41 cellular contexts compared by ENCODE assay signal in genomic region chr12:113386866-113387566, GRCh38. TPM values are rescaled to one million over a fixed set of nuclear protein-coding genes. Genes with fewer than 3 reads are reported as not detected.
"Had no signal": no experiment of that assay in that cellular context is flagged by ENCODE, and none has a peak within 500 bp of the region (broad histone marks: within the 10 kb centered on the region; RNA-seq: fewer than 3 reads in every experiment).

No MANE protein-coding gene starts in this region.

- H3K4me3 Mint-ChIP-seq: activated B cell treated with CpG ODN at 0.5 μM for 24 hours; activated CD4-positive, alpha-beta memory T cell treated with anti-CD3 and anti-CD28 coated beads for 36 hours; activated CD4-positive, alpha-beta T cell treated with anti-CD3 and anti-CD28 coated beads, Interleukin-2, amount 10 ng/mL, durations not matched to agents 24 days and 14 days; activated CD8-positive, alpha-beta T cell treated with anti-CD3 and anti-CD28 coated beads for 36 hours; activated naive CD4-positive, alpha-beta T cell treated with anti-CD3 and anti-CD28 coated beads for 36 hours; activated naive CD8-positive, alpha-beta T cell treated with anti-CD3 and anti-CD28 coated beads for 36 hours; activated T-cell treated with anti-CD3 and anti-CD28 coated beads, Interleukin-2, amount 50 U/mL, for 4 hours; activated T-cell treated with anti-CD3 and anti-CD28 coated beads, Interleukin-2, amount 50 U/mL, for 72 hours; activated T-helper 1 cell treated with anti-CD3 and anti-CD28 coated beads, Interleukin-12 subunit alpha, Interleukin-12 subunit beta, Interleukin-2, Interleukin-4 antibody, amounts not matched to agents 30 ng/mL and 10 ng/mL and 1 ng/mL, durations not matched to agents 14 hours and 24 hours and 36 hours; activated T-helper 17 cell treated with anti-CD3 and anti-CD28 coated beads, Interleukin-2, amount 50 U/mL, for 72 hours; central memory CD8-positive, alpha-beta T cell; T-helper 17 cell had no signal

- H3K27me3 ChIP-seq: adrenal gland, body of pancreas, brain microvascular endothelial cell, breast epithelium, cardiac muscle cell, colonic mucosa had no signal

- H3K9me3 Mint-ChIP-seq: activated B cell treated with CpG ODN at 0.5 μM for 24 hours; activated CD4-positive, alpha-beta memory T cell treated with anti-CD3 and anti-CD28 coated beads for 36 hours; activated CD4-positive, alpha-beta T cell treated with anti-CD3 and anti-CD28 coated beads, Interleukin-2, amount 10 ng/mL, durations not matched to agents 24 days and 14 days; activated CD8-positive, alpha-beta T cell treated with anti-CD3 and anti-CD28 coated beads for 36 hours; activated naive CD4-positive, alpha-beta T cell treated with anti-CD3 and anti-CD28 coated beads for 36 hours; activated naive CD4-positive, alpha-beta T cell treated with anti-CD3 and anti-CD28 coated beads, Interleukin-2, amount 50 U/mL, for 72 hours; activated naive CD8-positive, alpha-beta T cell treated with anti-CD3 and anti-CD28 coated beads for 36 hours; activated T-cell treated with anti-CD3 and anti-CD28 coated beads, Interleukin-2, amount 50 U/mL, for 4 hours; activated T-cell treated with anti-CD3 and anti-CD28 coated beads, Interleukin-2, amount 50 U/mL, for 72 hours; activated T-helper 1 cell treated with anti-CD3 and anti-CD28 coated beads, Interleukin-12 subunit alpha, Interleukin-12 subunit beta, Interleukin-2, Interleukin-4 antibody, amounts not matched to agents 30 ng/mL and 10 ng/mL and 1 ng/mL, durations not matched to agents 14 hours and 24 hours and 36 hours; activated T-helper 17 cell treated with anti-CD3 and anti-CD28 coated beads, Interleukin-2, amount 50 U/mL, for 72 hours; central memory CD8-positive, alpha-beta T cell had no signal

- FAIRE-seq: astrocyte, TTC549 had no signal

- H3K27ac ChIP-seq: body of pancreas, brain microvascular endothelial cell, breast epithelium, cardiac muscle cell, colonic mucosa, VCaP had no signal

- H3K9me3 ChIP-seq: adrenal gland, body of pancreas, breast epithelium, colonic mucosa had no signal

- H3K27ac Mint-ChIP-seq: activated B cell treated with CpG ODN at 0.5 μM for 24 hours; activated CD4-positive, alpha-beta memory T cell treated with anti-CD3 and anti-CD28 coated beads for 36 hours; activated CD4-positive, alpha-beta T cell treated with anti-CD3 and anti-CD28 coated beads, Interleukin-2, amount 10 ng/mL, durations not matched to agents 24 days and 14 days; activated CD8-positive, alpha-beta T cell treated with anti-CD3 and anti-CD28 coated beads for 36 hours; activated naive CD4-positive, alpha-beta T cell treated with anti-CD3 and anti-CD28 coated beads for 36 hours; activated naive CD4-positive, alpha-beta T cell treated with anti-CD3 and anti-CD28 coated beads, Interleukin-2, amount 50 U/mL, for 72 hours; activated naive CD8-positive, alpha-beta T cell treated with anti-CD3 and anti-CD28 coated beads for 36 hours; activated T-cell treated with anti-CD3 and anti-CD28 coated beads, Interleukin-2, amount 50 U/mL, for 72 hours; activated T-helper 1 cell treated with anti-CD3 and anti-CD28 coated beads, Interleukin-12 subunit alpha, Interleukin-12 subunit beta, Interleukin-2, Interleukin-4 antibody, amounts not matched to agents 30 ng/mL and 10 ng/mL and 1 ng/mL, durations not matched to agents 14 hours and 24 hours and 36 hours; activated T-helper 17 cell treated with anti-CD3 and anti-CD28 coated beads, Interleukin-2, amount 50 U/mL, for 72 hours had no signal

- H3K4me1 Mint-ChIP-seq: activated B cell treated with CpG ODN at 0.5 μM for 24 hours; activated CD4-positive, alpha-beta T cell treated with anti-CD3 and anti-CD28 coated beads, Interleukin-2, amount 10 ng/mL, durations not matched to agents 24 days and 14 days; activated naive CD8-positive, alpha-beta T cell treated with anti-CD3 and anti-CD28 coated beads for 36 hours; activated T-helper 17 cell treated with anti-CD3 and anti-CD28 coated beads, Interleukin-2, amount 50 U/mL, for 72 hours; central memory CD8-positive, alpha-beta T cell had no signal

- H3K4me1 ChIP-seq: adrenal gland, body of pancreas, breast epithelium, colonic mucosa had no signal

- H3K27me3 Mint-ChIP-seq: activated B cell treated with CpG ODN at 0.5 μM for 24 hours; activated CD4-positive, alpha-beta memory T cell treated with anti-CD3 and anti-CD28 coated beads for 36 hours; activated CD4-positive, alpha-beta T cell treated with anti-CD3 and anti-CD28 coated beads, Interleukin-2, amount 10 ng/mL, durations not matched to agents 24 days and 14 days; activated CD8-positive, alpha-beta T cell treated with anti-CD3 and anti-CD28 coated beads for 36 hours; activated naive CD8-positive, alpha-beta T cell treated with anti-CD3 and anti-CD28 coated beads for 36 hours; activated T-helper 17 cell treated with anti-CD3 and anti-CD28 coated beads, Interleukin-2, amount 50 U/mL, for 72 hours; central memory CD8-positive, alpha-beta T cell; T-helper 17 cell had no signal

- H3K4me3 ChIP-seq: adrenal gland, body of pancreas, breast epithelium, cardiac muscle cell, colonic mucosa had no signal

- H3K36me3 ChIP-seq: cardiac muscle cell, colonic mucosa had no signal

- DNase-seq: activated B cell treated with CpG ODN at 0.5 μM for 24 hours; activated CD4-positive, alpha-beta memory T cell treated with anti-CD3 and anti-CD28 coated beads for 36 hours; activated CD4-positive, alpha-beta T cell treated with anti-CD3 and anti-CD28 coated beads for 4 hours; activated CD4-positive, alpha-beta T cell treated with anti-CD3 and anti-CD28 coated beads, Interleukin-2, amount 10 ng/mL, durations not matched to agents 24 days and 14 days; activated CD4-positive, alpha-beta T cell treated with anti-CD3 and anti-CD28 coated beads, Interleukin-2, amount 50 U/mL, for 1 hour; activated CD4-positive, alpha-beta T cell treated with anti-CD3 and anti-CD28 coated beads, Interleukin-2, amount 50 U/mL, for 4 hours; activated CD4-positive, CD25-positive, alpha-beta regulatory T cell treated with anti-CD3 and anti-CD28 coated beads, Interleukin-2, amount 50 U/mL, for 72 hours; activated CD8-positive, alpha-beta memory T cell treated with anti-CD3 and anti-CD28 coated beads, Interleukin-2, amount 50 U/mL, for 4 hours; activated CD8-positive, alpha-beta T cell treated with anti-CD3 and anti-CD28 coated beads for 36 hours; activated effector memory CD4-positive, alpha-beta T cell treated with anti-CD3 and anti-CD28 coated beads, Interleukin-2, amount 50 U/mL, for 16 hours; activated gamma-delta T cell treated with Interleukin-2 at 50 U/mL for 16 hours; activated naive CD4-positive, alpha-beta T cell; activated naive CD4-positive, alpha-beta T cell treated with anti-CD3 and anti-CD28 coated beads for 36 hours; activated naive CD4-positive, alpha-beta T cell treated with anti-CD3 and anti-CD28 coated beads, Interleukin-2, amount 50 U/mL, for 16 hours; activated naive CD8-positive, alpha-beta T cell treated with anti-CD3 and anti-CD28 coated beads for 36 hours; activated T-cell treated with anti-CD3 and anti-CD28 coated beads for 4 hours; activated T-cell treated with anti-CD3 and anti-CD28 coated beads, Interleukin-2, amount 50 U/mL, for 1 hour; activated T-cell treated with anti-CD3 and anti-CD28 coated beads, Interleukin-2, amount 50 U/mL, for 4 hours; activated T-cell treated with anti-CD3 and anti-CD28 coated beads, Interleukin-2, amount 50 U/mL, for 72 hours; adrenal gland; amniotic stem cell; aorta; body of pancreas; brain microvascular endothelial cell; caudate nucleus; cerebellar nuclear complex; colonic mucosa; T-helper 17 cell; T1000 had no signal

- ATAC-seq: activated CD8-positive, alpha-beta T cell treated with anti-CD3 and anti-CD28 coated beads for 36 hours; activated naive CD4-positive, alpha-beta T cell treated with anti-CD3 and anti-CD28 coated beads, Interleukin-2, amount 50 U/mL, for 72 hours; activated T-cell treated with anti-CD3 and anti-CD28 coated beads, Interleukin-2, amount 50 U/mL, for 4 hours; activated T-cell treated with anti-CD3 and anti-CD28 coated beads, Interleukin-2, amount 50 U/mL, for 72 hours; activated T-helper 17 cell treated with anti-CD3 and anti-CD28 coated beads, Interleukin-2, amount 50 U/mL, for 72 hours; body of pancreas; T-helper 17 cell had no signal

RNA-seq across cellular contexts. Expression of gene SDS, which starts 16.7 kb away (rescaled TPM):
- total RNA-seq: activated B cell treated with CpG ODN at 0.5 μM for 24 hours; activated CD4-positive, alpha-beta memory T cell treated with anti-CD3 and anti-CD28 coated beads for 36 hours; activated CD4-positive, alpha-beta T cell treated with anti-CD3 and anti-CD28 coated beads, Interleukin-2, amount 10 ng/mL, durations not matched to agents 24 days and 14 days; activated CD8-positive, alpha-beta memory T cell treated with anti-CD3 and anti-CD28 coated beads for 36 hours; activated CD8-positive, alpha-beta T cell treated with anti-CD3 and anti-CD28 coated beads for 36 hours; activated naive CD4-positive, alpha-beta T cell treated with anti-CD3 and anti-CD28 coated beads for 36 hours; activated naive CD4-positive, alpha-beta T cell treated with anti-CD3 and anti-CD28 coated beads, Interleukin-2, amount 50 U/mL, for 72 hours; activated naive CD8-positive, alpha-beta T cell treated with anti-CD3 and anti-CD28 coated beads for 36 hours; activated T-cell treated with anti-CD3 and anti-CD28 coated beads, Interleukin-2, amount 50 U/mL, for 72 hours; activated T-helper 1 cell treated with anti-CD3 and anti-CD28 coated beads, Interleukin-12 subunit alpha, Interleukin-12 subunit beta, Interleukin-2, Interleukin-4 antibody, amounts not matched to agents 30 ng/mL and 10 ng/mL and 1 ng/mL, durations not matched to agents 14 hours and 24 hours and 36 hours; activated T-helper 17 cell treated with anti-CD3 and anti-CD28 coated beads, Interleukin-2, amount 50 U/mL, for 72 hours; astrocyte; cardiac muscle cell; chondrocyte; T-helper 17 cell; T-helper 2 cell treated with Interferon-gamma antibody and Interleukin-4, amounts not matched to agents 100 ng/mL and 5 ng/mL, for 36 hours had no signal

RNA-seq across cellular contexts. Expression of gene SDSL, which starts 35.2 kb away (rescaled TPM):
- total RNA-seq: activated CD4-positive, alpha-beta memory T cell treated with anti-CD3 and anti-CD28 coated beads for 36 hours; activated CD8-positive, alpha-beta memory T cell treated with anti-CD3 and anti-CD28 coated beads for 36 hours; activated CD8-positive, alpha-beta T cell treated with anti-CD3 and anti-CD28 coated beads for 36 hours; activated naive CD4-positive, alpha-beta T cell treated with anti-CD3 and anti-CD28 coated beads for 36 hours had no signal
